ENCODE assay signal across 12 cellular contexts in the genomic region with DNA sequence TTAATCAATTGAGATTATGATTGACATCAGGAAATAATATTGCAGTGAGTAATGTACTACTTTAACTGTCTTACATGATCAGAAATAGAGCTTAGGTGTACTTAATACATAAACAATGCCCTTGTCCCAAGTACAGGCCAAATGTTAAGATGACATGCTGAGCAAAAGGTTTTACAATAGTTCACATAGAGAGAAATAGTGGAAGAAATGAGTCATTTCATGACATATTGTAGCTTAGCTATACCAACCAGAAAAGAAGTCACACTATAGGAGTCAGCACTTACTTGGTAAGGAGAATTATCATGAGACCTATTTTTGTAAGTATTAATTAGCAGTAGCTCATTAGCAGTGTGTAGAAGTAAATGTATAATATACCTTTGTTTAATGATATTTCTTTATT.
A peak's percentile ranks its signal among the peaks of the same experiment; 100 is the strongest.
DNase-seq lines count a peak whose midpoint lies in the region; ATAC-seq and TF ChIP-seq lines count a peak whose summit lies in the region.
"Had no signal": no experiment of that assay in that cellular context is flagged by ENCODE, and none has a peak within 500 bp of the region (broad histone marks: within the 10 kb centered on the region; RNA-seq: fewer than 3 reads in every experiment).

No MANE protein-coding gene starts in this region.

- peak; percentile 50 for DNase-seq in epithelial cell of esophagus (ENCODE audit: low read depth)
- no peak for DNase-seq in Right ventricle myocardium inferior (ENCODE audit: missing footprints)
- DNase-seq in esophagus squamous epithelium (lab: John Stamatoyannopoulos, UW): no peak
- no peak for DNase-seq in EL
- DNase-seq in stimulated activated CD4-positive, alpha-beta T cell treated with anti-CD3 and anti-CD28 coated beads, Interleukin-4, amount 100 ng/mL, for 1 hour: no peak
- DNase-seq: activated gamma-delta T cell, natural killer cell, NCI-H1694 treated with DMSO at 0.1 percent for 48 hours had no signal

- H3K27me3 ChIP-seq in esophagus squamous epithelium: no peaks in the 10 kb centered on the region
- H3K27me3 ChIP-seq: gastroesophageal sphincter had no signal

- no peaks in the 10 kb centered on the region for H3K9me3 ChIP-seq in esophagus squamous epithelium
- H3K9me3 ChIP-seq: gastroesophageal sphincter had no signal

- peaks cover 0 to 4% (median 0%) of the 10 kb centered on the region in 3 donors for H3K4me1 ChIP-seq in esophagus squamous epithelium

- no peaks in the 10 kb centered on the region for H3K36me3 ChIP-seq in esophagus squamous epithelium
- H3K36me3 ChIP-seq: gastroesophageal sphincter had no signal

- TF ChIP-seq CTCF in epithelial cell of esophagus (IDR thresholded peaks at IDR 0.05; ENCODE audit: insufficient read depth, low read depth, low read length, missing control alignments) (no peak), esophagus squamous epithelium (IDR thresholded peaks at IDR 0.05) (no peak)

- intact Hi-C loops in Right ventricle myocardium inferior (cut with DNase I): no loop called here
- intact Hi-C loops in esophagus squamous epithelium (cut with DNase I): no loop called here

- H3K4me3 ChIP-seq in epithelial cell of esophagus (ENCODE audit: low read length) (no peak overlapping the region), esophagus squamous epithelium (no peak overlapping the region)
- H3K4me3 ChIP-seq: gastroesophageal sphincter had no signal

- no peak overlapping the region for H3K27ac ChIP-seq in esophagus squamous epithelium
- H3K27ac ChIP-seq: gastroesophageal sphincter had no signal

- TF ChIP-seq POLR2A in GM18505 (IDR thresholded peaks at IDR 0.05; ENCODE audit: borderline replicate concordance, extremely low read depth, insufficient read depth, insufficient read length): no peak
- TF ChIP-seq POLR2A in esophagus squamous epithelium (IDR thresholded peaks at IDR 0.05): no peak

- ATAC-seq in GM18505 (IDR thresholded peaks at IDR 0.05; ENCODE audit: unreplicated experiment) (peak; percentile 69), GM21825 (IDR thresholded peaks at IDR 0.05; ENCODE audit: unreplicated experiment) (peak; percentile 66), HG03469 (IDR thresholded peaks at IDR 0.05; ENCODE audit: unreplicated experiment) (peak; percentile 89), Right ventricle myocardium inferior (no peak)
- ATAC-seq: gastroesophageal sphincter, natural killer cell had no signal
